In the genomic region with DNA sequence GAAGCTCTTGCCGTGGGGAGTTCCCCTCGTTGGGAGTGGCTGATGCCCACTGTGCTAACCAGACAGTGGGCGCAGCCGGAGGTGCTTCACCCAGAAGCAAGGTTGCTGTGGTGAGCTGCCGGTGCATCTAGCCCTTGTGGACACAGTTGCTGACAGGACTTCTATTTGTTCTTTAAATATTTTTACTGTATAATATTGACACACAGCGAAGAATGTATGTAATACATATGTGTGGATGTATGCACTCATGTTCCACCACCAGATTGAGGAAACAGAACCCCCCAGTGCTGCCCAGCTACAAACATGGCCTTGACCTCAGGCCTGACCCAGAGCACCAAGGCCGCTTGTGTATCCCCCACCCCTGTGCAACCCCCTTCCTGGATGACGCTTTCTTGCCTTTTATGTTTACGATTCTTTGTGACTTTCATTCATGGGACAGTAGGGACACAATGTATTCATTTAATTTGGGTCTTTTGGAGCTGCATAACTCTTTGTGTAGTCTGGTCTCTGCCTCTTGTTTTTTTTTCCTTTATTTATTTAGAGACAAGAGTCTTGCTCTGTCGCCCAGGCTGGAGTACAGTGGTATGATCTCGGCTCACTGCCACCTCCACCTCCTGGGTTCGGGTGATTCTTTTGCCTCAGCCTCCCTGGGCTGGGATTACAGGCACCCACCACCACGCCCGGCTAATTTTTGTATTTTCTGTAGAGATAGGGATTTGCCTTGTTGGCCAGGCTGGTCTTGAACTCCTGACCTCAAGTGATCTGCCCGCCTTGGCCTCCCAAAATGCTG, we compare ENCODE assay signal across 1 cellular context.
TF ChIP-seq lines count a peak whose summit lies in the region.

No MANE protein-coding gene starts in this region.

TF ChIP-seq in HepG2, 621 proteins besides CTCF, POLR2A, EP300 and RAD21 (continued from another document):
- TF ChIP-seq, protein P1, sequence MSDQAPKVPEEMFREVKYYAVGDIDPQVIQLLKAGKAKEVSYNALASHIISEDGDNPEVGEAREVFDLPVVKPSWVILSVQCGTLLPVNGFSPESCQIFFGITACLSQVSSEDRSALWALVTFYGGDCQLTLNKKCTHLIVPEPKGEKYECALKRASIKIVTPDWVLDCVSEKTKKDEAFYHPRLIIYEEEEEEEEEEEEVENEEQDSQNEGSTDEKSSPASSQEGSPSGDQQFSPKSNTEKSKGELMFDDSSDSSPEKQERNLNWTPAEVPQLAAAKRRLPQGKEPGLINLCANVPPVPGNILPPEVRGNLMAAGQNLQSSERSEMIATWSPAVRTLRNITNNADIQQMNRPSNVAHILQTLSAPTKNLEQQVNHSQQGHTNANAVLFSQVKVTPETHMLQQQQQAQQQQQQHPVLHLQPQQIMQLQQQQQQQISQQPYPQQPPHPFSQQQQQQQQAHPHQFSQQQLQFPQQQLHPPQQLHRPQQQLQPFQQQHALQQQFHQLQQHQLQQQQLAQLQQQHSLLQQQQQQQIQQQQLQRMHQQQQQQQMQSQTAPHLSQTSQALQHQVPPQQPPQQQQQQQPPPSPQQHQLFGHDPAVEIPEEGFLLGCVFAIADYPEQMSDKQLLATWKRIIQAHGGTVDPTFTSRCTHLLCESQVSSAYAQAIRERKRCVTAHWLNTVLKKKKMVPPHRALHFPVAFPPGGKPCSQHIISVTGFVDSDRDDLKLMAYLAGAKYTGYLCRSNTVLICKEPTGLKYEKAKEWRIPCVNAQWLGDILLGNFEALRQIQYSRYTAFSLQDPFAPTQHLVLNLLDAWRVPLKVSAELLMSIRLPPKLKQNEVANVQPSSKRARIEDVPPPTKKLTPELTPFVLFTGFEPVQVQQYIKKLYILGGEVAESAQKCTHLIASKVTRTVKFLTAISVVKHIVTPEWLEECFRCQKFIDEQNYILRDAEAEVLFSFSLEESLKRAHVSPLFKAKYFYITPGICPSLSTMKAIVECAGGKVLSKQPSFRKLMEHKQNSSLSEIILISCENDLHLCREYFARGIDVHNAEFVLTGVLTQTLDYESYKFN (CRISPR knock-in tag; conservative IDR thresholded peaks at IDR 0.05): peak; percentile 56
- TF ChIP-seq ZBTB20 (CRISPR knock-in tag; IDR thresholded peaks at IDR 0.05; ENCODE audit: borderline replicate concordance, low read depth): peak; percentile 30; the same call in 1 of the 2 replicates
- TF ChIP-seq, protein P2, sequence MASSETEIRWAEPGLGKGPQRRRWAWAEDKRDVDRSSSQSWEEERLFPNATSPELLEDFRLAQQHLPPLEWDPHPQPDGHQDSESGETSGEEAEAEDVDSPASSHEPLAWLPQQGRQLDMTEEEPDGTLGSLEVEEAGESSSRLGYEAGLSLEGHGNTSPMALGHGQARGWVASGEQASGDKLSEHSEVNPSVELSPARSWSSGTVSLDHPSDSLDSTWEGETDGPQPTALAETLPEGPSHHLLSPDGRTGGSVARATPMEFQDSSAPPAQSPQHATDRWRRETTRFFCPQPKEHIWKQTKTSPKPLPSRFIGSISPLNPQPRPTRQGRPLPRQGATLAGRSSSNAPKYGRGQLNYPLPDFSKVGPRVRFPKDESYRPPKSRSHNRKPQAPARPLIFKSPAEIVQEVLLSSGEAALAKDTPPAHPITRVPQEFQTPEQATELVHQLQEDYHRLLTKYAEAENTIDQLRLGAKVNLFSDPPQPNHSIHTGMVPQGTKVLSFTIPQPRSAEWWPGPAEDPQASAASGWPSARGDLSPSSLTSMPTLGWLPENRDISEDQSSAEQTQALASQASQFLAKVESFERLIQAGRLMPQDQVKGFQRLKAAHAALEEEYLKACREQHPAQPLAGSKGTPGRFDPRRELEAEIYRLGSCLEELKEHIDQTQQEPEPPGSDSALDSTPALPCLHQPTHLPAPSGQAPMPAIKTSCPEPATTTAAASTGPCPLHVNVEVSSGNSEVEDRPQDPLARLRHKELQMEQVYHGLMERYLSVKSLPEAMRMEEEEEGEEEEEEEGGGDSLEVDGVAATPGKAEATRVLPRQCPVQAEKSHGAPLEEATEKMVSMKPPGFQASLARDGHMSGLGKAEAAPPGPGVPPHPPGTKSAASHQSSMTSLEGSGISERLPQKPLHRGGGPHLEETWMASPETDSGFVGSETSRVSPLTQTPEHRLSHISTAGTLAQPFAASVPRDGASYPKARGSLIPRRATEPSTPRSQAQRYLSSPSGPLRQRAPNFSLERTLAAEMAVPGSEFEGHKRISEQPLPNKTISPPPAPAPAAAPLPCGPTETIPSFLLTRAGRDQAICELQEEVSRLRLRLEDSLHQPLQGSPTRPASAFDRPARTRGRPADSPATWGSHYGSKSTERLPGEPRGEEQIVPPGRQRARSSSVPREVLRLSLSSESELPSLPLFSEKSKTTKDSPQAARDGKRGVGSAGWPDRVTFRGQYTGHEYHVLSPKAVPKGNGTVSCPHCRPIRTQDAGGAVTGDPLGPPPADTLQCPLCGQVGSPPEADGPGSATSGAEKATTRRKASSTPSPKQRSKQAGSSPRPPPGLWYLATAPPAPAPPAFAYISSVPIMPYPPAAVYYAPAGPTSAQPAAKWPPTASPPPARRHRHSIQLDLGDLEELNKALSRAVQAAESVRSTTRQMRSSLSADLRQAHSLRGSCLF (CRISPR knock-in tag; IDR thresholded peaks at IDR 0.05; ENCODE audit: borderline replicate concordance): no peak
- TF ChIP-seq, protein P3, sequence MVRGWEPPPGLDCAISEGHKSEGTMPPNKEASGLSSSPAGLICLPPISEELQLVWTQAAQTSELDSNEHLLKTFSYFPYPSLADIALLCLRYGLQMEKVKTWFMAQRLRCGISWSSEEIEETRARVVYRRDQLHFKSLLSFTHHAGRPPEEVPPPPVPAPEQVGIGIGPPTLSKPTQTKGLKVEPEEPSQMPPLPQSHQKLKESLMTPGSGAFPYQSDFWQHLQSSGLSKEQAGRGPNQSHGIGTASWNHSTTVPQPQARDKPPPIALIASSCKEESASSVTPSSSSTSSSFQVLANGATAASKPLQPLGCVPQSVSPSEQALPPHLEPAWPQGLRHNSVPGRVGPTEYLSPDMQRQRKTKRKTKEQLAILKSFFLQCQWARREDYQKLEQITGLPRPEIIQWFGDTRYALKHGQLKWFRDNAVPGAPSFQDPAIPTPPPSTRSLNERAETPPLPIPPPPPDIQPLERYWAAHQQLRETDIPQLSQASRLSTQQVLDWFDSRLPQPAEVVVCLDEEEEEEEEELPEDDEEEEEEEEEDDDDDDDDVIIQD (CRISPR knock-in tag; IDR thresholded peaks at IDR 0.05; ENCODE audit: low read depth): 0 out of 2 replicates have a peak, but pooled peaks have one; percentile 24
